ENCODE assay signal across 9 cellular contexts in genomic region chr9:101601904-101602765, GRCh38. TPM values are rescaled to one million over a fixed set of nuclear protein-coding genes. Genes with fewer than 3 reads are reported as not detected.
DNase-seq lines count a peak whose midpoint lies in the region; ATAC-seq and TF ChIP-seq lines count a peak whose summit lies in the region.
"Had no signal": no experiment of that assay in that cellular context is flagged by ENCODE, and none has a peak within 500 bp of the region (broad histone marks: within the 10 kb centered on the region; RNA-seq: fewer than 3 reads in every experiment).

No MANE protein-coding gene starts in this region.

- peak overlapping the region in 7 of 8 donors; percentile 29 to 72 (median 60) for H3K4me3 Mint-ChIP-seq in CD4-positive, alpha-beta memory T cell
- H3K4me3 Mint-ChIP-seq in endodermal cell (no peak overlapping the region), mesothelial cell of epicardium (no peak overlapping the region)

- ATAC-seq in GM18868 (IDR thresholded peaks at IDR 0.05; ENCODE audit: unreplicated experiment), result peak; percentile 59
- ATAC-seq in HG02623 (IDR thresholded peaks at IDR 0.05; ENCODE audit: unreplicated experiment), result no peak

- in situ Hi-C loops in KBM-7 (cut with MboI; ENCODE audit: low pct_unique_long_range_greater_than_20kb, low sequenced_read_pairs), result no loop called here

- TF ChIP-seq CTCF in Peyer's patch (IDR thresholded peaks at IDR 0.05) (peak in 5 of 6 experiments; percentile 28 to 74 (median 67)), endodermal cell (conservative IDR thresholded peaks at IDR 0.05) (peak; percentile 86), mesothelial cell of epicardium (IDR thresholded peaks at IDR 0.05; ENCODE audit: unreplicated experiment) (peak; percentile 72)

- CTCF ChIA-PET in CD4-positive, alpha-beta memory T cell (lab: Charles Lee; ENCODE audit: partially characterized antibody), result interaction anchor here (0.7 to 1.6 kb wide), 7 partner anchors 10 to 211 kb away, joined by 3 to 5 read pairs (median 3); no protein-coding TSS in a partner anchor

- H3K4me1 ChIP-seq in CD4-positive, alpha-beta memory T cell (ENCODE audit: insufficient read depth, low read length), result no peaks in the 10 kb centered on the region
- H3K4me1 ChIP-seq in Peyer's patch (peaks cover 0 to 13% (median 0%) of the 10 kb centered on the region in 4 donors), endodermal cell (ENCODE audit: control insufficient read depth, insufficient read depth, low read length) (no peaks in the 10 kb centered on the region)

- H3K9me3 ChIP-seq in CD4-positive, alpha-beta memory T cell (ENCODE audit: control insufficient read depth in 1 of 2, low read length in 2 of 2), result no peaks in the 10 kb centered on the region
- H3K9me3 ChIP-seq in Peyer's patch, result no peaks in the 10 kb centered on the region
- H3K9me3 ChIP-seq in endodermal cell (ENCODE audit: control insufficient read depth, low read length), result no peaks in the 10 kb centered on the region
- H3K9me3 ChIP-seq: neutrophil had no signal

- H3K4me1 Mint-ChIP-seq in CD4-positive, alpha-beta memory T cell, result peaks cover 0 to 3% (median 3%) of the 10 kb centered on the region in 4 donors
- H3K4me1 Mint-ChIP-seq in endodermal cell (peaks cover 4% of the 10 kb centered on the region), mesothelial cell of epicardium (peaks cover 6% of the 10 kb centered on the region)

- H3K27ac Mint-ChIP-seq in CD4-positive, alpha-beta memory T cell, result no peak overlapping the region
- H3K27ac Mint-ChIP-seq in endodermal cell, result no peak overlapping the region
- no peak overlapping the region for H3K27ac Mint-ChIP-seq in mesothelial cell of epicardium

- H3K9me3 Mint-ChIP-seq in CD4-positive, alpha-beta memory T cell, result no peaks in the 10 kb centered on the region
- H3K9me3 Mint-ChIP-seq in endodermal cell (no peaks in the 10 kb centered on the region), mesothelial cell of epicardium (no peaks in the 10 kb centered on the region)

- TF ChIP-seq POLR2A in Peyer's patch (IDR thresholded peaks at IDR 0.05), result no peak

- intact Hi-C loops in CD4-positive, alpha-beta memory T cell (cut with micrococcal nuclease), result no loop called here

- DNase-seq in CD4-positive, alpha-beta memory T cell, result peak in 4 of 5 donors; percentile 18 to 28 (median 20)
- DNase-seq in KBM-7, result peak; percentile 50
- DNase-seq in Peyer's patch, result peak in 1 of 3 donors; percentile 49
- DNase-seq in endodermal cell, result peak; percentile 68
- DNase-seq in mesothelial cell of epicardium (ENCODE audit: low spot score in 2 of 2, unreplicated experiment in 2 of 2), result no peak
- no peak for DNase-seq in activated gamma-delta T cell treated with Interleukin-2 at 50 U/mL for 16 hours

- H3K36me3 ChIP-seq in CD4-positive, alpha-beta memory T cell (ENCODE audit: insufficient read depth, low read length), result no peaks in the 10 kb centered on the region
- no peaks in the 10 kb centered on the region for H3K36me3 ChIP-seq in Peyer's patch
- H3K36me3 ChIP-seq in endodermal cell (ENCODE audit: control insufficient read depth, insufficient read depth, low read length), result no peaks in the 10 kb centered on the region
- H3K36me3 ChIP-seq: neutrophil had no signal

- POLR2A ChIA-PET in CD4-positive, alpha-beta memory T cell (lab: Charles Lee; ENCODE audit: partially characterized antibody), result no interaction called here

- no peak overlapping the region for H3K4me3 ChIP-seq in CD4-positive, alpha-beta memory T cell (ENCODE audit: low read length in 2 of 2)
- no peak overlapping the region for H3K4me3 ChIP-seq in Peyer's patch
- no peak overlapping the region for H3K4me3 ChIP-seq in endodermal cell (ENCODE audit: low read length)

- no peaks in the 10 kb centered on the region for H3K27me3 ChIP-seq in CD4-positive, alpha-beta memory T cell (ENCODE audit: insufficient read depth, low read length)
- no peaks in the 10 kb centered on the region for H3K27me3 ChIP-seq in Peyer's patch
- H3K27me3 ChIP-seq in endodermal cell (ENCODE audit: control insufficient read depth, insufficient read depth, low read length, poor library complexity, severe bottlenecking), result peaks cover 6% of the 10 kb centered on the region

- no peak overlapping the region for H3K9ac ChIP-seq in endodermal cell (ENCODE audit: extremely low read depth, low read length, poor library complexity, severe bottlenecking)

- no peak overlapping the region for H3K27ac ChIP-seq in CD4-positive, alpha-beta memory T cell (ENCODE audit: low read depth, low read length)
- H3K27ac ChIP-seq in Peyer's patch, result no peak overlapping the region
- H3K27ac ChIP-seq in endodermal cell (ENCODE audit: low read depth, low read length), result no peak overlapping the region
- H3K27ac ChIP-seq: neutrophil had no signal

- no peaks in the 10 kb centered on the region for H3K36me3 Mint-ChIP-seq in CD4-positive, alpha-beta memory T cell
- H3K36me3 Mint-ChIP-seq in endodermal cell (ENCODE audit: low read depth) (no peaks in the 10 kb centered on the region), mesothelial cell of epicardium (no peaks in the 10 kb centered on the region)

- 38 to 85% methylated on average over 2 to 11 of the region's 11 CpGs for WGBS in endodermal cell (ENCODE audit: insufficient coverage in 1 of 2, insufficient read length in 1 of 2), 2 experiments

- peaks cover 6% of the 10 kb centered on the region in 2 donors for H3K27me3 Mint-ChIP-seq in CD4-positive, alpha-beta memory T cell
- H3K27me3 Mint-ChIP-seq in endodermal cell (ENCODE audit: insufficient read depth), result peaks cover 2% of the 10 kb centered on the region
- peaks cover 18% of the 10 kb centered on the region for H3K27me3 Mint-ChIP-seq in mesothelial cell of epicardium (ENCODE audit: low read depth)

RNA-seq across cellular contexts. Expression of gene PPP3R2, which starts 7.4 kb away (rescaled TPM):
- not detected for total RNA-seq in CD4-positive, alpha-beta memory T cell
- not detected for polyA plus RNA-seq in CD4-positive, alpha-beta memory T cell
- total RNA-seq in Peyer's patch, result not detected
- total RNA-seq in endodermal cell, result not detected
- not detected for polyA plus RNA-seq in endodermal cell (2013, experiment 1 of 2)
- polyA plus RNA-seq in endodermal cell (2013, experiment 2 of 2), result not detected
- total RNA-seq in mesothelial cell of epicardium, result 0.34 to 0.38 TPM (median 0.34 TPM) in 3 replicates

Comparison
In these comparisons a context has a peak if more than half of its experiments do, and no peak if none do; other contexts are left out.
1. DNase-seq: peak in CD4-positive, alpha-beta memory T cell (4 of 5), KBM-7 (single experiment) and endodermal cell (single experiment); none in mesothelial cell of epicardium (0 of 2) and activated gamma-delta T cell treated with Interleukin-2 at 50 U/mL for 16 hours (single experiment).
2. H3K4me3 Mint-ChIP-seq: peak in CD4-positive, alpha-beta memory T cell (7 of 8); none in endodermal cell (single experiment) and mesothelial cell of epicardium (single experiment).
3. Peak in every context shown above with its lines, with median percentiles within 50 percentile points of each other: CTCF ChIP-seq.